ENCODE assay signal across 8 cellular contexts in the genomic region with DNA sequence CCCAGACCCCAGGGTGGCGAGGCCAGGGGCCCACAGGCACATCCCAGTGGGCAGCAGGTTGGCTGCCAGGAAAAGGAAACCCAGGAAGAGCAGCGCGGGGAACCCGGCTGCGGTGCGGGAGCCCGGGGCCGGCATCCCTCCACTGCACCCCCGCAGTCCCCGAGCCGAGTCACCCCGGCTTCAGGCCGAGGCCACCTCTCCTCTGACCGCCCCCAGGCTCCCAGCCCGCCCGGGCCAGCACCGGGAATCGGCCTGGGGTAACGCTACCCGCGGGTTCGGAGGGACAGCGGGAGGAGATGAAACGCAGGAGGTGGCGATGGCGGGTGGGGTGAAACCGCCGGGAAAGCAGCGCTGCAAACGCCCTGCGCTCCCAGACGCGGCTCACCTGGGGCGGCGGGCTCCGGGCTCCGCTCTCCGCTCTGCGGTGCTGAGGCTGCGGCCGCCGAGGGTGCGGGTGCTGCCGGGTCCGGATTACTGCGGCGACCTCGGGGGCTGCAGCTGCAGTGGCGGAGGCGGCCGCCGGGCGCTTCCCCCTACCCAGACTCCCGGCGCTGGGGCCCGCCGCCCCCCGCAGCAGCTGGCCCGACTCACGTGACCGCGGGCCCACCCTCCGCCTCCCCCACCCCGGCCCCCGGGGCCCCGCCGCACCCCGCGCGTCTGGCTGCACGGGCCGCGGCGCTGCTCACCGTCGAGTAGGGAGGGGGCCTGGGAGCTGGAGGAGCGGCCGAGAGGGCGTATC. TPM values are rescaled to one million over a fixed set of nuclear protein-coding genes. Genes with fewer than 3 reads are reported as not detected.
DNase-seq lines count a peak whose midpoint lies in the region; ATAC-seq and TF ChIP-seq lines count a peak whose summit lies in the region.

A gene with protein sequence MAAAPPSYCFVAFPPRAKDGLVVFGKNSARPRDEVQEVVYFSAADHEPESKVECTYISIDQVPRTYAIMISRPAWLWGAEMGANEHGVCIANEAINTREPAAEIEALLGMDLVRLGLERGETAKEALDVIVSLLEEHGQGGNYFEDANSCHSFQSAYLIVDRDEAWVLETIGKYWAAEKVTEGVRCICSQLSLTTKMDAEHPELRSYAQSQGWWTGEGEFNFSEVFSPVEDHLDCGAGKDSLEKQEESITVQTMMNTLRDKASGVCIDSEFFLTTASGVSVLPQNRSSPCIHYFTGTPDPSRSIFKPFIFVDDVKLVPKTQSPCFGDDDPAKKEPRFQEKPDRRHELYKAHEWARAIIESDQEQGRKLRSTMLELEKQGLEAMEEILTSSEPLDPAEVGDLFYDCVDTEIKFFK (minus strand): TSS at position 545 of the 739 bp plus-strand sequence. CDS start 20,734 bp downstream, outside the sequence.

- no peaks in the 10 kb centered on the region for H3K36me3 ChIP-seq in left lung

- peaks cover 0 to 25% of the 10 kb centered on the region in 2 donors for H3K27me3 ChIP-seq in left lung

- ATAC-seq in GM21381 (IDR thresholded peaks at IDR 0.05; ENCODE audit: unreplicated experiment) (peak; percentile 40), left lung (peak; percentile 71)

- DNase-seq in DMS53 (lab: John Stamatoyannopoulos, UW) = peak; percentile 81
- peak; percentile 71 for DNase-seq in HuH-7.5 (ENCODE audit: low spot score)
- DNase-seq in dermis microvascular lymphatic vessel endothelial cell (ENCODE audit: low read depth in 2 of 2) = peak in 1 of 2 donors; percentile 61
- peak; percentile 58 to 85 for DNase-seq in left lung
- DNase-seq in stimulated activated CD8-positive, alpha-beta memory T cell treated with anti-CD3 and anti-CD28 coated beads, Interleukin-12 subunit alpha, Interleukin-12 subunit beta, amount 100 ng/mL, for 4 hours (ENCODE audit: low read depth) = peak; percentile 15
- DNase-seq in NCI-H1694 (lab: John Stamatoyannopoulos, UW) = no peak

- H3K4me1 ChIP-seq in left lung = peaks cover 0 to 43% of the 10 kb centered on the region in 2 donors

- peak within 1 kb of the TSS; percentile 85 for H3K4me3 ChIP-seq in WI38 (ENCODE audit: low read depth, low read length)
- peak within 1 kb of the TSS; percentile 76 to 84 for H3K4me3 ChIP-seq in left lung

- TF ChIP-seq CTCF in WI38 (IDR thresholded peaks at IDR 0.05; ENCODE audit: low read depth, low read length) = no peak
- TF ChIP-seq CTCF in left lung (IDR thresholded peaks at IDR 0.05) = no peak

- peaks cover 0 to 17% of the 10 kb centered on the region in 2 donors for H3K9me3 ChIP-seq in left lung

- H3K27ac ChIP-seq in left lung = peak within 1 kb of the TSS; percentile 77 to 85

- intact Hi-C loops in left lung (cut with DNase I) = no loop called here

RNA-seq across cellular contexts. Expression of the gene that starts here (rescaled TPM):
- 61.4 and 69.3 TPM in 2 replicates for total RNA-seq in dermis microvascular lymphatic vessel endothelial cell
- 10 to 100 TPM; 25.5 to 39.8 TPM for total RNA-seq in left lung
